23 cellular contexts compared by ENCODE assay signal in the genomic region with DNA sequence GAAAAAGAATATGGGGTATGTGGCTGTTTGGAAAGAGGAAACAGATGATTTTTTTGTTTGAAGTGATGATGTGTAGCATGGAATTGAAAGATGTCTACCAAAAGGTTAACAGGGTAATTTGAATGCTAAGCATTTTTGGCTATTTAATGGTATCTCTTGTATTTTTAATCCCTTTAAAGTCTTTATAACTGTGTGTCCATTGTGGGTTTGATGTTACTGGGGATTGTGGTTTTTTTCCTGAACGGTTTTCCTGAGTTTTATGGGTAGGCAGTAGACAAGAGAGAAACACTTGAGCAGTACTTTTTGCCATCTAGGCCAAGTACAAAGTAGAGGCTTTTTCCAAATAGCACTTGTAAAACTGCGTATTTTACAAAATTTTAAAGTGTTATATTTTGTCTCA.
DNase-seq lines count a peak whose midpoint lies in the region; TF ChIP-seq lines count a peak whose summit lies in the region.
"Had no signal": no experiment of that assay in that cellular context is flagged by ENCODE, and none has a peak within 500 bp of the region (broad histone marks: within the 10 kb centered on the region; RNA-seq: fewer than 3 reads in every experiment).

No MANE protein-coding gene starts in this region.

- CTCF ChIA-PET in HEK293 (lab: Yijun Ruan, JAX): interaction anchor here (0.5 kb wide), 1 partner anchor 58 kb away, joined by 4 read pairs; no protein-coding TSS in a partner anchor

- DNase-seq in activated naive CD8-positive, alpha-beta T cell treated with anti-CD3 and anti-CD28 coated beads for 36 hours: no peak
- DNase-seq in neural progenitor cell (ENCODE audit: low spot score) (no peak), DMS 273 treated with DMSO at 0.1 percent for 48 hours (lab: John Stamatoyannopoulos, UW) (no peak), DMS153 (lab: John Stamatoyannopoulos, UW) (no peak), SIG-M5 treated with dmso at 0.1 percent for 504 hours (lab: John Stamatoyannopoulos, UW; ENCODE audit: unreplicated experiment) (no peak)
- DNase-seq: activated CD4-positive, alpha-beta memory T cell treated with anti-CD3 and anti-CD28 coated beads, Interleukin-2, amount 10 ng/mL, durations not matched to agents 7 days and 5 days; foreskin fibroblast; Karpas-422; kidney; mammary epithelial cell; NCI-H1105; NCI-H2171; NCI-H526 treated with DMSO at 0.1 percent for 48 hours; nephron progenitor cell; OCI-M1; psoas muscle; SHP77; stimulated activated CD4-positive, alpha-beta T cell treated with anti-CD3 and anti-CD28 coated beads, Interleukin-4, amount 100 ng/mL, for 4 hours; WERI-Rb-1 had no signal

- H3K27me3 ChIP-seq in BLaER1 treated with 17β-estradiol and CSF1 and Interleukin-3, amounts not matched to agents 10 nM and 100 nM: no peaks in the 10 kb centered on the region
- no peaks in the 10 kb centered on the region for H3K27me3 ChIP-seq in neural progenitor cell

- no peaks in the 10 kb centered on the region for H3K9me3 Mint-ChIP-seq in activated naive CD8-positive, alpha-beta T cell treated with anti-CD3 and anti-CD28 coated beads for 36 hours
- no peaks in the 10 kb centered on the region for H3K9me3 Mint-ChIP-seq in neural progenitor cell
- H3K9me3 Mint-ChIP-seq: activated CD4-positive, alpha-beta memory T cell treated with anti-CD3 and anti-CD28 coated beads, Interleukin-2, amount 10 ng/mL, durations not matched to agents 7 days and 5 days; dendritic cell treated with granulocyte-macrophage colony-stimulating factor and Interleukin-4, amounts not matched to agents 40 ng/mL and 50 ng/mL, for 4 days; nephron progenitor cell; T-helper 1 cell treated with Interleukin-12 subunit alpha and Interleukin-12 subunit beta and Interleukin-4 antibody, amounts not matched to agents 30 μg/mL and 1 μg/mL, for 36 hours had no signal

- peaks cover 94% of the 10 kb centered on the region for H3K79me2 ChIP-seq in neural progenitor cell (ENCODE audit: low read depth)

- H3K9ac ChIP-seq in BLaER1 treated with 17β-estradiol and CSF1 and Interleukin-3, amounts not matched to agents 10 nM and 100 nM: no peak overlapping the region
- no peak overlapping the region for H3K9ac ChIP-seq in neural progenitor cell

- peaks cover 34 to 75% (median 57%) of the 10 kb centered on the region in 10 experiments for H3K4me1 ChIP-seq in BLaER1 treated with 17β-estradiol and CSF1 and Interleukin-3, amounts not matched to agents 10 nM and 100 nM
- H3K4me1 ChIP-seq in HEK293 (ENCODE audit: control insufficient read depth, insufficient read depth, low read length) (peaks cover 27% of the 10 kb centered on the region), neural progenitor cell (peaks cover 46% of the 10 kb centered on the region)

- peaks cover 13 to 74% (median 52%) of the 10 kb centered on the region in 11 experiments for H3K36me3 ChIP-seq in BLaER1 treated with 17β-estradiol and CSF1 and Interleukin-3, amounts not matched to agents 10 nM and 100 nM
- no peaks in the 10 kb centered on the region for H3K36me3 ChIP-seq in HEK293 (ENCODE audit: control insufficient read depth in 2 of 2, insufficient read depth in 1 of 2, low read length in 2 of 2)
- H3K36me3 ChIP-seq in neural progenitor cell: no peaks in the 10 kb centered on the region
- H3K36me3 ChIP-seq: WERI-Rb-1 had no signal

- H3K4me2 ChIP-seq in BLaER1 treated with 17β-estradiol and CSF1 and Interleukin-3, amounts not matched to agents 10 nM and 100 nM: peak overlapping the region; percentile 30 to 73 (median 66); a peak in 19 of 22 replicates
- H3K4me2 ChIP-seq in neural progenitor cell: no peak overlapping the region

- H2AFZ ChIP-seq in neural progenitor cell (replicated peaks): no peak overlapping the region

- peaks cover 95 to 100% (median 100%) of the 10 kb centered on the region in 11 experiments for H4K20me1 ChIP-seq in BLaER1 treated with 17β-estradiol and CSF1 and Interleukin-3, amounts not matched to agents 10 nM and 100 nM
- peaks cover 78% of the 10 kb centered on the region for H4K20me1 ChIP-seq in neural progenitor cell (ENCODE audit: low read depth)

- H3K4me3 ChIP-seq in BLaER1 treated with 17β-estradiol and CSF1 and Interleukin-3, amounts not matched to agents 10 nM and 100 nM: no peak overlapping the region
- H3K4me3 ChIP-seq in HEK293 (ENCODE audit: low read depth, low read length) (no peak overlapping the region), neural progenitor cell (no peak overlapping the region)
- H3K4me3 ChIP-seq: psoas muscle had no signal

- no peak overlapping the region for H3K4me3 Mint-ChIP-seq in activated naive CD8-positive, alpha-beta T cell treated with anti-CD3 and anti-CD28 coated beads for 36 hours
- H3K4me3 Mint-ChIP-seq in neural progenitor cell: peak overlapping the region; percentile 41
- H3K4me3 Mint-ChIP-seq: activated CD4-positive, alpha-beta memory T cell treated with anti-CD3 and anti-CD28 coated beads, Interleukin-2, amount 10 ng/mL, durations not matched to agents 7 days and 5 days; dendritic cell treated with granulocyte-macrophage colony-stimulating factor and Interleukin-4, amounts not matched to agents 40 ng/mL and 50 ng/mL, for 4 days; nephron progenitor cell; T-helper 1 cell treated with Interleukin-12 subunit alpha and Interleukin-12 subunit beta and Interleukin-4 antibody, amounts not matched to agents 30 μg/mL and 1 μg/mL, for 36 hours had no signal

- H3K36me3 Mint-ChIP-seq in activated naive CD8-positive, alpha-beta T cell treated with anti-CD3 and anti-CD28 coated beads for 36 hours: peaks cover 9% of the 10 kb centered on the region
- H3K36me3 Mint-ChIP-seq in neural progenitor cell: peaks cover 2% of the 10 kb centered on the region

- TF ChIP-seq CTCF in HEK293 (tag by site-specific recombination; IDR thresholded peaks at IDR 0.05) (no peak), neural progenitor cell (IDR thresholded peaks at IDR 0.05) (no peak)

- peaks cover 13% of the 10 kb centered on the region for H3F3A ChIP-seq in neural progenitor cell (ENCODE audit: low read depth)

- H3K27me3 Mint-ChIP-seq in activated naive CD8-positive, alpha-beta T cell treated with anti-CD3 and anti-CD28 coated beads for 36 hours: no peaks in the 10 kb centered on the region
- peaks cover 2% of the 10 kb centered on the region for H3K27me3 Mint-ChIP-seq in neural progenitor cell (ENCODE audit: insufficient read depth, low read depth)
- H3K27me3 Mint-ChIP-seq: activated CD4-positive, alpha-beta memory T cell treated with anti-CD3 and anti-CD28 coated beads, Interleukin-2, amount 10 ng/mL, durations not matched to agents 7 days and 5 days; dendritic cell treated with granulocyte-macrophage colony-stimulating factor and Interleukin-4, amounts not matched to agents 40 ng/mL and 50 ng/mL, for 4 days had no signal

- H3K27ac ChIP-seq in BLaER1 treated with 17β-estradiol and CSF1 and Interleukin-3, amounts not matched to agents 10 nM and 100 nM: no peak overlapping the region; a peak in 1 of 22 replicates
- no peak overlapping the region for H3K27ac ChIP-seq in HEK293 (ENCODE audit: extremely low read depth, low read depth, low read length)
- no peak overlapping the region for H3K27ac ChIP-seq in neural progenitor cell
- H3K27ac ChIP-seq: psoas muscle, WERI-Rb-1 had no signal

- no peaks in the 10 kb centered on the region for H3K9me3 ChIP-seq in BLaER1 treated with 17β-estradiol and CSF1 and Interleukin-3, amounts not matched to agents 10 nM and 100 nM (replicated peaks in 1 of 11)
- H3K9me3 ChIP-seq in HEK293 (ENCODE audit: control insufficient read depth, insufficient read depth, low read depth, low read length) (no peaks in the 10 kb centered on the region), neural progenitor cell (ENCODE audit: low read depth) (no peaks in the 10 kb centered on the region)
- H3K9me3 ChIP-seq: psoas muscle had no signal

- H3K4me1 Mint-ChIP-seq in activated naive CD8-positive, alpha-beta T cell treated with anti-CD3 and anti-CD28 coated beads for 36 hours: peaks cover 69% of the 10 kb centered on the region
- peaks cover 56% of the 10 kb centered on the region for H3K4me1 Mint-ChIP-seq in neural progenitor cell

- POLR2A ChIA-PET in HEK293 (lab: Yijun Ruan, JAX): interaction anchor here (1.2 kb wide), 1 partner anchor 10 kb away, joined by 3 read pairs; no protein-coding TSS in a partner anchor

- H3K27ac Mint-ChIP-seq in activated naive CD8-positive, alpha-beta T cell treated with anti-CD3 and anti-CD28 coated beads for 36 hours: peak overlapping the region; percentile 62
- H3K27ac Mint-ChIP-seq in neural progenitor cell: peak overlapping the region; percentile 74
- H3K27ac Mint-ChIP-seq: activated CD4-positive, alpha-beta memory T cell treated with anti-CD3 and anti-CD28 coated beads, Interleukin-2, amount 10 ng/mL, durations not matched to agents 7 days and 5 days; dendritic cell treated with granulocyte-macrophage colony-stimulating factor and Interleukin-4, amounts not matched to agents 40 ng/mL and 50 ng/mL, for 4 days; T-helper 1 cell treated with Interleukin-12 subunit alpha and Interleukin-12 subunit beta and Interleukin-4 antibody, amounts not matched to agents 30 μg/mL and 1 μg/mL, for 36 hours had no signal

TF ChIP-seq in HEK293, 187 proteins besides CTCF, POLR2A, EP300 and RAD21:
- TF ChIP-seq ZNF184 (tag by site-specific recombination; IDR thresholded peaks at IDR 0.05) (no peak), ZNF837 (tag by site-specific recombination; IDR thresholded peaks at IDR 0.05) (no peak), ZNF664 (tag by site-specific recombination; IDR thresholded peaks at IDR 0.05) (0 out of 2 replicates have a peak, but pooled peaks have one; percentile 65)
- TF ChIP-seq, protein P1, sequence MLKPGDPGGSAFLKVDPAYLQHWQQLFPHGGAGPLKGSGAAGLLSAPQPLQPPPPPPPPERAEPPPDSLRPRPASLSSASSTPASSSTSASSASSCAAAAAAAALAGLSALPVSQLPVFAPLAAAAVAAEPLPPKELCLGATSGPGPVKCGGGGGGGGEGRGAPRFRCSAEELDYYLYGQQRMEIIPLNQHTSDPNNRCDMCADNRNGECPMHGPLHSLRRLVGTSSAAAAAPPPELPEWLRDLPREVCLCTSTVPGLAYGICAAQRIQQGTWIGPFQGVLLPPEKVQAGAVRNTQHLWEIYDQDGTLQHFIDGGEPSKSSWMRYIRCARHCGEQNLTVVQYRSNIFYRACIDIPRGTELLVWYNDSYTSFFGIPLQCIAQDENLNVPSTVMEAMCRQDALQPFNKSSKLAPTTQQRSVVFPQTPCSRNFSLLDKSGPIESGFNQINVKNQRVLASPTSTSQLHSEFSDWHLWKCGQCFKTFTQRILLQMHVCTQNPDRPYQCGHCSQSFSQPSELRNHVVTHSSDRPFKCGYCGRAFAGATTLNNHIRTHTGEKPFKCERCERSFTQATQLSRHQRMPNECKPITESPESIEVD (tag by site-specific recombination; IDR thresholded peaks at IDR 0.05): peak; percentile 52
TF ChIP-seq in HEK293: peak in this region for 2.
